ENCODE assay signal across 18 cellular contexts in genomic region chr7:152072451-152072850, GRCh38.
"Had no signal": no experiment of that assay in that cellular context is flagged by ENCODE, and none has a peak within 500 bp of the region (broad histone marks: within the 10 kb centered on the region; RNA-seq: fewer than 3 reads in every experiment).

No MANE protein-coding gene starts in this region.

- ATAC-seq: activated naive CD4-positive, alpha-beta T cell treated with anti-CD3 and anti-CD28 coated beads, Interleukin-2, amount 50 U/mL, for 72 hours; activated T-cell treated with anti-CD3 and anti-CD28 coated beads, Interleukin-2, amount 50 U/mL, for 72 hours; gastrocnemius medialis; heart right ventricle; left lobe of liver; natural killer cell treated with Interleukin-12 subunit alpha and Interleukin-12 subunit beta and Interleukin-15 and Interleukin-18, amount 100 ng/mL, for 72 hours; stimulated activated naive CD8-positive, alpha-beta T cell treated with anti-CD3 and anti-CD28 coated beads, Interleukin-15, amount 100 ng/mL, for 72 hours had no signal

- DNase-seq: activated B cell treated with CpG ODN at 0.5 μM for 24 hours; activated CD4-positive, alpha-beta T cell treated with anti-CD3 and anti-CD28 coated beads for 48 hours; activated CD8-positive, alpha-beta memory T cell treated with anti-CD3 and anti-CD28 coated beads, Interleukin-2, amount 50 U/mL, for 48 hours; activated gamma-delta T cell; activated T-cell treated with anti-CD3 and anti-CD28 coated beads, Interleukin-2, amount 50 U/mL, for 72 hours; brain microvascular endothelial cell; cerebellar nuclear complex; effector CD8-positive, alpha-beta T cell; gastrocnemius medialis; heart right ventricle; sigmoid colon; stimulated activated CD4-positive, alpha-beta T cell treated with anti-CD3 and anti-CD28 coated beads, Interleukin-1b, Interleukin-23, amount 100 ng/mL, for 48 hours; stimulated activated naive CD8-positive, alpha-beta T cell treated with anti-CD3 and anti-CD28 coated beads, Interleukin-15, amount 100 ng/mL, for 72 hours; T-helper 2 cell; upper lobe of left lung had no signal

- H3K27me3 Mint-ChIP-seq: activated B cell treated with CpG ODN at 0.5 μM for 24 hours; natural killer cell treated with Interleukin-12 subunit alpha and Interleukin-12 subunit beta and Interleukin-15 and Interleukin-18, amount 100 ng/mL, for 72 hours; stimulated activated naive CD8-positive, alpha-beta T cell treated with anti-CD3 and anti-CD28 coated beads, Interleukin-15, amount 100 ng/mL, for 72 hours had no signal

- H3K9me3 ChIP-seq: gastrocnemius medialis, sigmoid colon, upper lobe of left lung had no signal

- H3K4me3 Mint-ChIP-seq: activated B cell treated with CpG ODN at 0.5 μM for 24 hours; activated T-cell treated with anti-CD3 and anti-CD28 coated beads, Interleukin-2, amount 50 U/mL, for 72 hours; natural killer cell treated with Interleukin-12 subunit alpha and Interleukin-12 subunit beta and Interleukin-15 and Interleukin-18, amount 100 ng/mL, for 72 hours; stimulated activated naive CD8-positive, alpha-beta T cell treated with anti-CD3 and anti-CD28 coated beads, Interleukin-15, amount 100 ng/mL, for 72 hours had no signal

- H3K27ac ChIP-seq: brain microvascular endothelial cell, gastrocnemius medialis, heart right ventricle, sigmoid colon, upper lobe of left lung had no signal

- H3K36me3 ChIP-seq: brain microvascular endothelial cell, gastrocnemius medialis, heart right ventricle, sigmoid colon, upper lobe of left lung had no signal

- H3K4me3 ChIP-seq: gastrocnemius medialis, heart right ventricle, sigmoid colon, upper lobe of left lung had no signal

- H3K27me3 ChIP-seq: brain microvascular endothelial cell, gastrocnemius medialis, heart right ventricle, sigmoid colon, upper lobe of left lung had no signal

- H3K27ac Mint-ChIP-seq: activated B cell treated with CpG ODN at 0.5 μM for 24 hours; activated T-cell treated with anti-CD3 and anti-CD28 coated beads, Interleukin-2, amount 50 U/mL, for 72 hours; natural killer cell treated with Interleukin-12 subunit alpha and Interleukin-12 subunit beta and Interleukin-15 and Interleukin-18, amount 100 ng/mL, for 72 hours; stimulated activated naive CD8-positive, alpha-beta T cell treated with anti-CD3 and anti-CD28 coated beads, Interleukin-15, amount 100 ng/mL, for 72 hours had no signal

- H3K9me3 Mint-ChIP-seq: activated T-cell treated with anti-CD3 and anti-CD28 coated beads, Interleukin-2, amount 50 U/mL, for 72 hours had no signal
